ENCODE assay signal across 10 cellular contexts in the genomic region with DNA sequence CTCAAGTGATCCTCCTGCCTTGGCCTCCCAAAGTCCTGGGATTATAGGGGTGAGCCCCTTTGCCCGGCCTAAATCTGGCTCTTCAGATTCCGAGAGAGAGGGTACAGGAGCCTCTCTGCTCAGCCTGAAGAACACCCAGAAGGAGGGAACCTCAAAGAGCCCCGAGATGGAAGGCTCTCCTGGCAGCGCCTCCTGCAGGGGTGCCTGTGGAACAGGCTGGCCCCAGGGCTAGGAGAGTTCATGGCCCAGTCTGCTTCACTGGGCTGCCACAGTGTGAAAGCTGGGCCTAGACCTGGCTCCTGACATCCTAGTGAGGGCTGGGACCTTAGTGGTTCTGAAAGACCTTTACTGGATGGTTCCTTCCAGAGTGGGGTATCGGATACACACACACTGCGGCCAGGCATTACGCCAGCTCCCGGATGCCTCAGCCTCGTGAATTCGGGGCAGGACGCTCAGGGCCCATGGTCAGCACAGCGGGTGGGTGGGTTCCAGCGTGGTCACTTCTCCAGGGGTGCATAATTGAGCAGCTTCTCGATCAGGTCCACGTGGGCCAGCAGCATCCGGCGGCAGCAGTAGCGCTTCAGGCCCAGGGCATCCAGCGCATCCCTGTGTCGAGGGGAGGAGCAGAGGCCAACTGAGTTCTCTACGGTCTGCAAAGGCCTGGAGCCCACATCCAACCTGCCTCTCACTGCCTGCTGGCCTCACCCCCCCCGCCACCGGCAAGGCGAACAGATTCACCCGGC. TPM values are rescaled to one million over a fixed set of nuclear protein-coding genes. Genes with fewer than 3 reads are reported as not detected.
DNase-seq lines count a peak whose midpoint lies in the region; ATAC-seq, FAIRE-seq and TF ChIP-seq lines count a peak whose summit lies in the region.
"Had no signal": no experiment of that assay in that cellular context is flagged by ENCODE, and none has a peak within 500 bp of the region (broad histone marks: within the 10 kb centered on the region; RNA-seq: fewer than 3 reads in every experiment).

No MANE protein-coding gene starts in this region.

- H3K4me1 ChIP-seq in NT2/D1 (ENCODE audit: insufficient read depth, insufficient read length) (peaks cover 35% of the 10 kb centered on the region), sigmoid colon (peaks cover 0 to 81% (median 56%) of the 10 kb centered on the region in 4 donors), kidney (ENCODE audit: control insufficient read depth in 1 of 2, insufficient read depth in 1 of 2, low read depth in 1 of 2, low read length in 2 of 2) (peaks cover 8 to 35% of the 10 kb centered on the region in 2 donors)

- TF ChIP-seq EP300 in sigmoid colon (IDR thresholded peaks at IDR 0.05), result no peak

- H3K9me3 Mint-ChIP-seq in activated CD4-positive, alpha-beta T cell treated with anti-CD3 and anti-CD28 coated beads for 36 hours (ENCODE audit: low read depth), result no peaks in the 10 kb centered on the region
- H3K9me3 Mint-ChIP-seq in chondrocyte (ENCODE audit: low read depth), result no peaks in the 10 kb centered on the region

- no peak for TF ChIP-seq POLR2A in sigmoid colon (IDR thresholded peaks at IDR 0.05)

- no peak for FAIRE-seq in kidney (lab: Jason Lieb, UNC)

- no peaks in the 10 kb centered on the region for H3K27me3 ChIP-seq in NT2/D1 (ENCODE audit: insufficient read depth, insufficient read length)
- H3K27me3 ChIP-seq in sigmoid colon, result no peaks in the 10 kb centered on the region

- WGBS in sigmoid colon, 2 donors, result 82 to 85% methylated on average over 25 of the region's 25 CpGs

- H3K4me3 ChIP-seq in NT2/D1 (ENCODE audit: insufficient read length, low read depth) (no peak overlapping the region), sigmoid colon (no peak overlapping the region), kidney (ENCODE audit: low read length in 2 of 2) (no peak overlapping the region)

- H3K27ac Mint-ChIP-seq in activated CD4-positive, alpha-beta T cell treated with anti-CD3 and anti-CD28 coated beads for 36 hours, result no peak overlapping the region
- H3K27ac Mint-ChIP-seq in chondrocyte (ENCODE audit: unreplicated experiment), result peak overlapping the region; percentile 91

- peak; percentile 67 for TF ChIP-seq CTCF in chondrocyte (IDR thresholded peaks at IDR 0.05)
- TF ChIP-seq CTCF in sigmoid colon (IDR thresholded peaks at IDR 0.05), result no peak
- TF ChIP-seq CTCF in kidney (IDR thresholded peaks at IDR 0.05; ENCODE audit: borderline replicate concordance, extremely low read depth, insufficient read depth), result no peak

- POLR2A ChIA-PET in activated CD4-positive, alpha-beta T cell treated with anti-CD3 and anti-CD28 coated beads for 36 hours (lab: Charles Lee), result no interaction called here

- H3K36me3 ChIP-seq in NT2/D1 (ENCODE audit: insufficient read depth, insufficient read length, low read length), result peaks cover 58% of the 10 kb centered on the region
- peaks cover 18 to 52% (median 39%) of the 10 kb centered on the region in 4 donors for H3K36me3 ChIP-seq in sigmoid colon
- H3K36me3 ChIP-seq in kidney (ENCODE audit: control insufficient read depth in 1 of 2, insufficient read depth in 2 of 2, low read length in 2 of 2), result peaks cover 10 to 34% of the 10 kb centered on the region in 2 donors

- intact Hi-C loops in activated CD4-positive, alpha-beta T cell treated with anti-CD3 and anti-CD28 coated beads for 36 hours (cut with DNase I, micrococcal nuclease), result loop anchor here in 1 of 2 experiments (10.0 kb wide), 3 partner anchors 545 to 925 kb away; a partner anchor contains a TSS
- intact Hi-C loops in sigmoid colon (cut with DNase I), result no loop called here
- intact Hi-C loops in kidney (cut with DNase I), result no loop called here

- peaks cover 25% of the 10 kb centered on the region for H3K4me1 Mint-ChIP-seq in activated CD4-positive, alpha-beta T cell treated with anti-CD3 and anti-CD28 coated beads for 36 hours
- H3K4me1 Mint-ChIP-seq in chondrocyte (ENCODE audit: low read depth), result peaks cover 43% of the 10 kb centered on the region

- DNase-seq in activated CD4-positive, alpha-beta T cell treated with anti-CD3 and anti-CD28 coated beads for 36 hours, result peak; percentile 45
- no peak for DNase-seq in activated CD4-positive, alpha-beta T cell treated with anti-CD3 and anti-CD28 coated beads, Interleukin-2, amount 50 U/mL, for 4 hours
- no peak for DNase-seq in NT2/D1 (ENCODE audit: low read depth, low spot score)
- DNase-seq in chondrocyte (ENCODE audit: low spot score), result no peak
- DNase-seq in sigmoid colon, result no peak
- DNase-seq in NCI-H1105 (lab: John Stamatoyannopoulos, UW), result no peak
- no peak for DNase-seq in kidney
- no peak for DNase-seq in GF-D8 (lab: John Stamatoyannopoulos, UW)
- DNase-seq: activated CD8-positive, alpha-beta memory T cell treated with anti-CD3 and anti-CD28 coated beads, Interleukin-2, amount 50 U/mL, for 48 hours; NCI-H146 had no signal

- H3K27ac ChIP-seq in sigmoid colon, result peak overlapping the region in 3 of 4 donors; percentile 26 to 92 (median 90)
- no peak overlapping the region for H3K27ac ChIP-seq in kidney (ENCODE audit: low read depth in 2 of 2, low read length in 2 of 2)

- peaks cover 7% of the 10 kb centered on the region for H3K36me3 Mint-ChIP-seq in activated CD4-positive, alpha-beta T cell treated with anti-CD3 and anti-CD28 coated beads for 36 hours (ENCODE audit: low read depth)
- H3K36me3 Mint-ChIP-seq in chondrocyte (ENCODE audit: low read depth), result peaks cover 6% of the 10 kb centered on the region

- H3K27me3 Mint-ChIP-seq in activated CD4-positive, alpha-beta T cell treated with anti-CD3 and anti-CD28 coated beads for 36 hours, result peaks cover 4% of the 10 kb centered on the region
- H3K27me3 Mint-ChIP-seq in chondrocyte (ENCODE audit: low read depth), result no peaks in the 10 kb centered on the region

- CTCF ChIA-PET in activated CD4-positive, alpha-beta T cell treated with anti-CD3 and anti-CD28 coated beads for 36 hours (lab: Charles Lee), result interaction anchor here (0.6 kb wide), 1 partner anchor 20 kb away, joined by 3 read pairs; no protein-coding TSS in a partner anchor

- H3K9ac ChIP-seq in NT2/D1 (ENCODE audit: insufficient read length, low read depth) (peak overlapping the region; percentile 99), kidney (ENCODE audit: low read length in 2 of 2) (no peak overlapping the region)

- H3K9me3 ChIP-seq in NT2/D1 (ENCODE audit: insufficient read depth, low read length) (no peaks in the 10 kb centered on the region), sigmoid colon (no peaks in the 10 kb centered on the region), kidney (ENCODE audit: control insufficient read depth in 1 of 2, low read length in 2 of 2) (no peaks in the 10 kb centered on the region)

- no peak for ATAC-seq in activated CD4-positive, alpha-beta T cell treated with anti-CD3 and anti-CD28 coated beads for 36 hours

- peak overlapping the region; percentile 84 for H3K4me3 Mint-ChIP-seq in activated CD4-positive, alpha-beta T cell treated with anti-CD3 and anti-CD28 coated beads for 36 hours
- H3K4me3 Mint-ChIP-seq in chondrocyte (ENCODE audit: unreplicated experiment), result peak overlapping the region; percentile 83

RNA-seq across cellular contexts. Expression of a gene that starts 2.3 kb away (rescaled TPM):
- total RNA-seq in activated CD4-positive, alpha-beta T cell treated with anti-CD3 and anti-CD28 coated beads for 36 hours, result 10 to 100 TPM; 74.6 to 79.4 TPM
- total RNA-seq in chondrocyte, result 139 to 173 TPM (median 142 TPM) in 3 replicates
- 10 to 100 TPM; 34.9 to 75.3 (median 52.0) TPM for total RNA-seq in sigmoid colon
- 100 to 1,000 TPM; 139 to 198 (median 143) TPM for polyA plus RNA-seq in sigmoid colon
- 107 TPM for total RNA-seq in kidney
- 376 TPM for polyA plus RNA-seq in kidney (ENCODE audit: insufficient read depth, low read depth, low replicate concordance)

RNA-seq across cellular contexts. Expression of a gene that starts 2.6 kb away (rescaled TPM):
- total RNA-seq in activated CD4-positive, alpha-beta T cell treated with anti-CD3 and anti-CD28 coated beads for 36 hours, result 1 to 10 TPM; 5.2 to 6.0 TPM
- total RNA-seq in chondrocyte (62.3 to 115 TPM (median 69.2 TPM) in 3 replicates), sigmoid colon (10 to 100 TPM; 79.2 to 92.7 (median 82.9) TPM), kidney (104 TPM)
- polyA plus RNA-seq in sigmoid colon (10 to 100 TPM in 2 of 3 donors, 1 to 10 TPM in 1; 8.8 to 41.0 (median 15.0) TPM), kidney (ENCODE audit: insufficient read depth, low read depth, low replicate concordance) (81.2 TPM)

RNA-seq across cellular contexts. Expression of a gene that starts 7.3 kb away (rescaled TPM):
- total RNA-seq in activated CD4-positive, alpha-beta T cell treated with anti-CD3 and anti-CD28 coated beads for 36 hours, result 10 to 100 TPM; 36.8 to 38.6 TPM
- 460 to 558 TPM (median 549 TPM) in 3 replicates for total RNA-seq in chondrocyte
- 100 to 1,000 TPM in 3 of 4 donors, 10 to 100 TPM in 1; 84.4 to 343 (median 278) TPM for total RNA-seq in sigmoid colon
- 100 to 1,000 TPM in 1 of 3 donors, 10 to 100 TPM in 2; 91.9 to 436 (median 92.7) TPM for polyA plus RNA-seq in sigmoid colon
- total RNA-seq in kidney, result 476 TPM
- 379 TPM for polyA plus RNA-seq in kidney (ENCODE audit: insufficient read depth, low read depth, low replicate concordance)

RNA-seq across cellular contexts. Expression of a gene that starts 12.3 kb away (rescaled TPM):
- total RNA-seq in activated CD4-positive, alpha-beta T cell treated with anti-CD3 and anti-CD28 coated beads for 36 hours, result under 1 TPM; 0.33 to 0.50 TPM
- total RNA-seq in chondrocyte (0.57 to 5.0 TPM (median 1.4 TPM) in 3 replicates), sigmoid colon (1 to 10 TPM; 1.5 to 9.5 (median 4.6) TPM), kidney (22.6 TPM)
- polyA plus RNA-seq in sigmoid colon (100 to 1,000 TPM in 1 of 3 donors, 10 to 100 TPM in 2; 32.1 to 149 (median 46.8) TPM), kidney (ENCODE audit: insufficient read depth, low read depth, low replicate concordance) (16.5 TPM)

RNA-seq across cellular contexts. Expression of a gene that starts 21.3 kb away (rescaled TPM):
- 10 to 100 TPM; 24.7 to 26.2 TPM for total RNA-seq in activated CD4-positive, alpha-beta T cell treated with anti-CD3 and anti-CD28 coated beads for 36 hours
- total RNA-seq in chondrocyte, result 56.0 to 59.1 TPM (median 56.0 TPM) in 3 replicates
- 10 to 100 TPM; 26.3 to 39.6 (median 34.6) TPM for total RNA-seq in sigmoid colon
- polyA plus RNA-seq in sigmoid colon, result 100 to 1,000 TPM in 1 of 3 donors, 10 to 100 TPM in 2; 35.4 to 137 (median 47.6) TPM
- total RNA-seq in kidney, result 173 TPM
- 67.9 TPM for polyA plus RNA-seq in kidney (ENCODE audit: insufficient read depth, low read depth, low replicate concordance)

Comparison
In these comparisons a context has a peak if more than half of its experiments do, and no peak if none do; other contexts are left out.
1. H3K27ac ChIP-seq: peak in sigmoid colon (3 of 4); none in kidney (0 of 2).